ENCODE assay signal across 17 cellular contexts in genomic region chr10:86447422-86447821, GRCh38.
A peak's percentile ranks its signal among the peaks of the same experiment; 100 is the strongest.
DNase-seq lines count a peak whose midpoint lies in the region; ATAC-seq, FAIRE-seq and TF ChIP-seq lines count a peak whose summit lies in the region.
"Had no signal": no experiment of that assay in that cellular context is flagged by ENCODE, and none has a peak within 500 bp of the region (broad histone marks: within the 10 kb centered on the region; RNA-seq: fewer than 3 reads in every experiment).

No MANE protein-coding gene starts in this region.

- no peaks in the 10 kb centered on the region for H3K9me3 Mint-ChIP-seq in endothelial cell (ENCODE audit: unreplicated experiment)

- TF ChIP-seq CTCF in right lobe of liver (IDR thresholded peaks at IDR 0.05) = no peak
- TF ChIP-seq CTCF in HepG2 (CRISPR knock-in tag; IDR thresholded peaks at IDR 0.05) = no peak
- no peak for TF ChIP-seq CTCF in endothelial cell (IDR thresholded peaks at IDR 0.05; ENCODE audit: unreplicated experiment)

- BruUV-seq in HepG2 (replicated peaks; lab: Mats Ljungman, UMichigan) = no TSS peak

- intact Hi-C loops in right lobe of liver (cut with DNase I) = no loop called here
- intact Hi-C loops in HepG2 (cut with micrococcal nuclease; ENCODE audit: unreplicated experiment) = no loop called here

- CTCF ChIA-PET in HepG2 (lab: Yijun Ruan, JAX; ENCODE audit: low intra/inter-chr PET ratio, low total read pairs) = no interaction called here

- in situ Hi-C loops in HepG2 (cut with HindIII; ENCODE audit: extremely low pct_ligation_motif_present, low pct_unique_long_range_greater_than_20kb) = no loop called here

- no peaks in the 10 kb centered on the region for H3K4me1 Mint-ChIP-seq in endothelial cell (ENCODE audit: unreplicated experiment)

- no peak overlapping the region for H2AFZ ChIP-seq in HepG2 (ENCODE audit: low read length)

- TF ChIP-seq RAD21 in HepG2 (CRISPR knock-in tag; IDR thresholded peaks at IDR 0.05) = no peak

- no peak for TF ChIP-seq EP300 in HepG2 (IDR thresholded peaks at IDR 0.05; ENCODE audit: low read depth in 2 of 2, low read length in 2 of 2)
- no peak for TF ChIP-seq EP300 in HepG2 (CRISPR knock-in tag; IDR thresholded peaks at IDR 0.05; ENCODE audit: borderline replicate concordance)

- no peaks in the 10 kb centered on the region for H3K9me3 ChIP-seq in right lobe of liver
- H3K9me3 ChIP-seq in HepG2 (ENCODE audit: low read length) = no peaks in the 10 kb centered on the region
- H3K9me3 ChIP-seq: MG63, SJCRH30 had no signal

- FAIRE-seq in HepG2 (lab: Jason Lieb, UNC) = no peak

- no peak for DNase-seq in right lobe of liver
- no peak for DNase-seq in HepG2 (ENCODE audit: low spot score)
- peak; percentile 43 for DNase-seq in MV-4-11 (lab: John Stamatoyannopoulos, UW)
- DNase-seq in endothelial cell (ENCODE audit: low spot score) = no peak
- no peak for DNase-seq in activated CD4-positive, CD25-positive, alpha-beta regulatory T cell (lab: John Stamatoyannopoulos, UW)
- DNase-seq in T-helper 9 cell = no peak
- no peak for DNase-seq in COLO829 (ENCODE audit: low spot score)
- no peak for DNase-seq in DMS53 (lab: John Stamatoyannopoulos, UW)
- DNase-seq: caudate nucleus; glutamatergic neuron; MG63; NCI-H2171; NK-92 treated with Interleukin-12 subunit alpha and Interleukin-12 subunit beta, amount 100 ng/mL, for 24 hours; SJCRH30; stimulated activated CD4-positive, alpha-beta T cell treated with anti-CD3 and anti-CD28 coated beads, Interleukin-4, amount 100 ng/mL, for 24 hours; stimulated activated naive B cell treated with anti-CD40 and anti-IgM and Interleukin-4, amounts not matched to agents 10 μg/mL and 1 μg/mL and 100 μg/mL, for 72 hours had no signal

- H3K27ac Mint-ChIP-seq in endothelial cell (ENCODE audit: unreplicated experiment) = peak overlapping the region; percentile 53
- H3K27ac Mint-ChIP-seq: stimulated activated naive B cell treated with anti-CD40 and anti-IgM and Interleukin-4, amounts not matched to agents 10 μg/mL and 1 μg/mL and 100 μg/mL, for 72 hours had no signal

- no peak overlapping the region for H3K9ac ChIP-seq in HepG2 (ENCODE audit: insufficient read depth, low read depth, low read length)

- no peaks in the 10 kb centered on the region for H4K20me1 ChIP-seq in HepG2 (ENCODE audit: insufficient read depth, low read length)

- POLR2A ChIA-PET in HepG2 (lab: Yijun Ruan, JAX) = no interaction called here

- H3K36me3 ChIP-seq in right lobe of liver (peaks cover 0 to 50% (median 2%) of the 10 kb centered on the region in 4 donors), HepG2 (replicated peaks in 1 of 2; ENCODE audit: control insufficient read depth in 1 of 2, insufficient read depth in 2 of 2, low read length in 2 of 2) (peaks cover 16 to 64% of the 10 kb centered on the region in 2 experiments)

- peaks cover 2% of the 10 kb centered on the region for H3K27me3 Mint-ChIP-seq in endothelial cell (ENCODE audit: unreplicated experiment)
- H3K27me3 Mint-ChIP-seq: stimulated activated naive B cell treated with anti-CD40 and anti-IgM and Interleukin-4, amounts not matched to agents 10 μg/mL and 1 μg/mL and 100 μg/mL, for 72 hours had no signal

- no peak for TF ChIP-seq POLR2A in right lobe of liver (IDR thresholded peaks at IDR 0.05)
- TF ChIP-seq POLR2A in HepG2 (IDR thresholded peaks at IDR 0.05; ENCODE audit: insufficient read depth in 1 of 2, low read depth in 2 of 2, low read length in 2 of 2) = no peak

- no peak for ATAC-seq in right lobe of liver
- ATAC-seq in HepG2 = no peak
- ATAC-seq: stimulated activated naive B cell treated with anti-CD40 and anti-IgM and Interleukin-4, amounts not matched to agents 10 μg/mL and 1 μg/mL and 100 μg/mL, for 72 hours had no signal

- H3K4me2 ChIP-seq in HepG2 (ENCODE audit: low read depth, low read length) = no peak overlapping the region

- H3K79me2 ChIP-seq in HepG2 (ENCODE audit: insufficient read depth, low read length) = no peaks in the 10 kb centered on the region

- H3K4me3 ChIP-seq in right lobe of liver = no peak overlapping the region
- no peak overlapping the region for H3K4me3 ChIP-seq in HepG2 (replicated peaks in 1 of 3; ENCODE audit: insufficient read depth in 1 of 3, low read depth in 2 of 3, low read length in 3 of 3)
- H3K4me3 ChIP-seq: MG63, SJCRH30 had no signal

- no peak overlapping the region for H3K4me3 Mint-ChIP-seq in endothelial cell (ENCODE audit: unreplicated experiment)
- H3K4me3 Mint-ChIP-seq: stimulated activated naive B cell treated with anti-CD40 and anti-IgM and Interleukin-4, amounts not matched to agents 10 μg/mL and 1 μg/mL and 100 μg/mL, for 72 hours had no signal

- peaks cover 9% of the 10 kb centered on the region for H3K36me3 Mint-ChIP-seq in endothelial cell (ENCODE audit: low read depth, unreplicated experiment)

- H3K27ac ChIP-seq in right lobe of liver (peak overlapping the region; percentile 3 to 70 (median 4)), HepG2 (ENCODE audit: extremely low read length, insufficient read depth, low read length) (no peak overlapping the region)
- H3K27ac ChIP-seq: epithelial cell of prostate, SJCRH30 had no signal

- H3K27me3 ChIP-seq in right lobe of liver = no peaks in the 10 kb centered on the region
- no peaks in the 10 kb centered on the region for H3K27me3 ChIP-seq in HepG2 (ENCODE audit: control insufficient read depth in 1 of 2, insufficient read depth in 2 of 2, low read length in 2 of 2)
- H3K27me3 ChIP-seq: MG63, SJCRH30 had no signal

- H3K4me1 ChIP-seq in right lobe of liver (peaks cover 0 to 21% (median 3%) of the 10 kb centered on the region in 4 donors), HepG2 (ENCODE audit: insufficient read depth, low read length) (peaks cover 52% of the 10 kb centered on the region)
- H3K4me1 ChIP-seq: SJCRH30 had no signal

TF ChIP-seq in HepG2, 621 proteins besides CTCF, POLR2A, EP300 and RAD21:
- no peak for TF ChIP-seq SMYD3 (CRISPR knock-in tag; IDR thresholded peaks at IDR 0.05)
- TF ChIP-seq RARG (CRISPR knock-in tag; IDR thresholded peaks at IDR 0.05; ENCODE audit: low read depth) = no peak
- no peak for TF ChIP-seq ZNF747 (CRISPR knock-in tag; IDR thresholded peaks at IDR 0.05; ENCODE audit: borderline replicate concordance)
- TF ChIP-seq, protein P1, sequence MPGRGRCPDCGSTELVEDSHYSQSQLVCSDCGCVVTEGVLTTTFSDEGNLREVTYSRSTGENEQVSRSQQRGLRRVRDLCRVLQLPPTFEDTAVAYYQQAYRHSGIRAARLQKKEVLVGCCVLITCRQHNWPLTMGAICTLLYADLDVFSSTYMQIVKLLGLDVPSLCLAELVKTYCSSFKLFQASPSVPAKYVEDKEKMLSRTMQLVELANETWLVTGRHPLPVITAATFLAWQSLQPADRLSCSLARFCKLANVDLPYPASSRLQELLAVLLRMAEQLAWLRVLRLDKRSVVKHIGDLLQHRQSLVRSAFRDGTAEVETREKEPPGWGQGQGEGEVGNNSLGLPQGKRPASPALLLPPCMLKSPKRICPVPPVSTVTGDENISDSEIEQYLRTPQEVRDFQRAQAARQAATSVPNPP (CRISPR knock-in tag; IDR thresholded peaks at IDR 0.05) = no peak
- no peak for TF ChIP-seq ZNF674 (CRISPR knock-in tag; IDR thresholded peaks at IDR 0.05; ENCODE audit: low read depth)
- no peak for TF ChIP-seq ZNF572 (CRISPR knock-in tag; IDR thresholded peaks at IDR 0.05)
- TF ChIP-seq, protein P2, sequence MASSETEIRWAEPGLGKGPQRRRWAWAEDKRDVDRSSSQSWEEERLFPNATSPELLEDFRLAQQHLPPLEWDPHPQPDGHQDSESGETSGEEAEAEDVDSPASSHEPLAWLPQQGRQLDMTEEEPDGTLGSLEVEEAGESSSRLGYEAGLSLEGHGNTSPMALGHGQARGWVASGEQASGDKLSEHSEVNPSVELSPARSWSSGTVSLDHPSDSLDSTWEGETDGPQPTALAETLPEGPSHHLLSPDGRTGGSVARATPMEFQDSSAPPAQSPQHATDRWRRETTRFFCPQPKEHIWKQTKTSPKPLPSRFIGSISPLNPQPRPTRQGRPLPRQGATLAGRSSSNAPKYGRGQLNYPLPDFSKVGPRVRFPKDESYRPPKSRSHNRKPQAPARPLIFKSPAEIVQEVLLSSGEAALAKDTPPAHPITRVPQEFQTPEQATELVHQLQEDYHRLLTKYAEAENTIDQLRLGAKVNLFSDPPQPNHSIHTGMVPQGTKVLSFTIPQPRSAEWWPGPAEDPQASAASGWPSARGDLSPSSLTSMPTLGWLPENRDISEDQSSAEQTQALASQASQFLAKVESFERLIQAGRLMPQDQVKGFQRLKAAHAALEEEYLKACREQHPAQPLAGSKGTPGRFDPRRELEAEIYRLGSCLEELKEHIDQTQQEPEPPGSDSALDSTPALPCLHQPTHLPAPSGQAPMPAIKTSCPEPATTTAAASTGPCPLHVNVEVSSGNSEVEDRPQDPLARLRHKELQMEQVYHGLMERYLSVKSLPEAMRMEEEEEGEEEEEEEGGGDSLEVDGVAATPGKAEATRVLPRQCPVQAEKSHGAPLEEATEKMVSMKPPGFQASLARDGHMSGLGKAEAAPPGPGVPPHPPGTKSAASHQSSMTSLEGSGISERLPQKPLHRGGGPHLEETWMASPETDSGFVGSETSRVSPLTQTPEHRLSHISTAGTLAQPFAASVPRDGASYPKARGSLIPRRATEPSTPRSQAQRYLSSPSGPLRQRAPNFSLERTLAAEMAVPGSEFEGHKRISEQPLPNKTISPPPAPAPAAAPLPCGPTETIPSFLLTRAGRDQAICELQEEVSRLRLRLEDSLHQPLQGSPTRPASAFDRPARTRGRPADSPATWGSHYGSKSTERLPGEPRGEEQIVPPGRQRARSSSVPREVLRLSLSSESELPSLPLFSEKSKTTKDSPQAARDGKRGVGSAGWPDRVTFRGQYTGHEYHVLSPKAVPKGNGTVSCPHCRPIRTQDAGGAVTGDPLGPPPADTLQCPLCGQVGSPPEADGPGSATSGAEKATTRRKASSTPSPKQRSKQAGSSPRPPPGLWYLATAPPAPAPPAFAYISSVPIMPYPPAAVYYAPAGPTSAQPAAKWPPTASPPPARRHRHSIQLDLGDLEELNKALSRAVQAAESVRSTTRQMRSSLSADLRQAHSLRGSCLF (CRISPR knock-in tag; IDR thresholded peaks at IDR 0.05; ENCODE audit: borderline replicate concordance) = no peak
- TF ChIP-seq XBP1 (CRISPR knock-in tag; IDR thresholded peaks at IDR 0.05) = no peak
- TF ChIP-seq MBNL3 (CRISPR knock-in tag; conservative IDR thresholded peaks at IDR 0.05) = no peak
- no peak for TF ChIP-seq MTF2 (CRISPR knock-in tag; IDR thresholded peaks at IDR 0.05; ENCODE audit: borderline replicate concordance)
